In the genomic region with DNA sequence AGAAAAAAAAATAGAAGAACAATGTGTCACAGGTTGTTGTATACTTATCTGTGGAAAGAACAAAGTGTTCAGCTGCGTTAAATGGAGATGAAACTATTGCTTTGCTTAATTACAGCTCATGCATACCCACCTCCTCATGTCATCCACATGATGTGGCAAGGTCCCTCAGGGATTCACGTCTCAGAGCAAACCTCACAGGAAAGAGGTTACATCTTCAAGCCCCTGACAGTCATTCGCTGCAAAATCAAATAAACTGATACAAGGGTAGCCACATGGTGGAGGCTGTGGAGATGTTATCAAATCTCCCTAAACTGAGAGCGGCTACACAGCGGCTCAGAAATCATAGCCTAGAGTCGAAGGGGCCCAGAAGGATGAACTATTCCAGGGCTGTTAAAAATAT, we compare ENCODE assay signal across 32 cellular contexts. TPM values are rescaled to one million over a fixed set of nuclear protein-coding genes. Genes with fewer than 3 reads are reported as not detected.
A peak's percentile ranks its signal among the peaks of the same experiment; 100 is the strongest.
DNase-seq lines count a peak whose midpoint lies in the region; ATAC-seq and TF ChIP-seq lines count a peak whose summit lies in the region.
"Had no signal": no experiment of that assay in that cellular context is flagged by ENCODE, and none has a peak within 500 bp of the region (broad histone marks: within the 10 kb centered on the region; RNA-seq: fewer than 3 reads in every experiment).

No MANE protein-coding gene starts in this region.

- DNase-seq in BE2C, result peak; percentile 38
- DNase-seq in EH (ENCODE audit: low read depth), result peak; percentile 26
- DNase-seq in SK-N-DZ (ENCODE audit: low spot score), result peak; percentile 92
- no peak for DNase-seq in right cardiac atrium
- no peak for DNase-seq in T-helper 2 cell treated with Interferon-gamma antibody and Interleukin-4, amounts not matched to agents 5 μg/mL and 100 μg/mL, for 36 hours (ENCODE audit: low spot score)
- DNase-seq in natural killer cell treated with Interleukin-12 subunit alpha and Interleukin-12 subunit beta and Interleukin-15 and Interleukin-18, amount 100 ng/mL, for 72 hours (ENCODE audit: low spot score), result no peak
- no peak for DNase-seq in OCI-M1 (lab: John Stamatoyannopoulos, UW)
- no peak for DNase-seq in GM19238 (ENCODE audit: insufficient read length, low spot score)
- DNase-seq: activated CD4-positive, alpha-beta T cell treated with anti-CD3 and anti-CD28 coated beads, Interleukin-2, amount 50 U/mL, for 4 hours; activated CD4-positive, CD25-positive, alpha-beta regulatory T cell; activated CD8-positive, alpha-beta memory T cell treated with anti-CD3 and anti-CD28 coated beads, Interleukin-2, amount 10 ng/mL, durations not matched to agents 7 days and 5 days; activated T-cell treated with anti-CD3 and anti-CD28 coated beads, Interleukin-2, amount 50 U/mL, for 48 hours; C1 segment of cervical spinal cord; central memory CD4-positive, alpha-beta T cell; cortex of kidney; DMS153; effector memory CD8-positive, alpha-beta T cell; erythroblast; GDM1; glutamatergic neuron; left lung; NCI-H1092; NCI-H187; NCI-H226; NCI-H526 treated with DMSO at 0.1 percent for 48 hours; PC-9; posterior cingulate gyrus; T1000; trophoblast cell had no signal

- WGBS in right cardiac atrium, result 68% methylated on average over 6 of the region's 6 CpGs

- no peaks in the 10 kb centered on the region for H3K36me3 ChIP-seq in BE2C
- H3K36me3 ChIP-seq: left lung, neutrophil had no signal

- intact Hi-C loops in right cardiac atrium (cut with DNase I), result loop anchor here in 1 of 4 donors (10.0 kb wide), 1 partner anchor 69 kb away; no protein-coding TSS in a partner anchor

- H3K9me3 Mint-ChIP-seq in T-helper 2 cell treated with Interferon-gamma antibody and Interleukin-4, amounts not matched to agents 5 μg/mL and 100 μg/mL, for 36 hours, result no peaks in the 10 kb centered on the region
- no peaks in the 10 kb centered on the region for H3K9me3 Mint-ChIP-seq in natural killer cell treated with Interleukin-12 subunit alpha and Interleukin-12 subunit beta and Interleukin-15 and Interleukin-18, amount 100 ng/mL, for 72 hours
- H3K9me3 Mint-ChIP-seq: effector memory CD8-positive, alpha-beta T cell; stimulated activated effector memory CD8-positive, alpha-beta T cell treated with anti-CD3 and anti-CD28 coated beads, Interleukin-12 subunit alpha, Interleukin-12 subunit beta, amount 100 ng/mL, for 72 hours had no signal

- TF ChIP-seq CTCF in BE2C (IDR thresholded peaks at IDR 0.05; ENCODE audit: low read depth, low read length), result no peak

- no peaks in the 10 kb centered on the region for H3K9me3 ChIP-seq in BE2C
- H3K9me3 ChIP-seq in right cardiac atrium (ENCODE audit: control insufficient read depth, low read length), result no peaks in the 10 kb centered on the region
- H3K9me3 ChIP-seq: left lung, neutrophil had no signal

- H3K4me3 ChIP-seq in BE2C (ENCODE audit: low read depth, low read length), result no peak overlapping the region
- no peak overlapping the region for H3K4me3 ChIP-seq in right cardiac atrium (ENCODE audit: low read length)
- H3K4me3 ChIP-seq: left lung, PC-9 had no signal

- H3K27me3 Mint-ChIP-seq in T-helper 2 cell treated with Interferon-gamma antibody and Interleukin-4, amounts not matched to agents 5 μg/mL and 100 μg/mL, for 36 hours (ENCODE audit: low read depth), result no peaks in the 10 kb centered on the region
- H3K27me3 Mint-ChIP-seq in natural killer cell treated with Interleukin-12 subunit alpha and Interleukin-12 subunit beta and Interleukin-15 and Interleukin-18, amount 100 ng/mL, for 72 hours, result peaks cover 3 to 4% of the 10 kb centered on the region in 2 donors

- H3K4me1 Mint-ChIP-seq in T-helper 2 cell treated with Interferon-gamma antibody and Interleukin-4, amounts not matched to agents 5 μg/mL and 100 μg/mL, for 36 hours (ENCODE audit: low read depth), result no peaks in the 10 kb centered on the region
- H3K4me1 Mint-ChIP-seq in natural killer cell treated with Interleukin-12 subunit alpha and Interleukin-12 subunit beta and Interleukin-15 and Interleukin-18, amount 100 ng/mL, for 72 hours (ENCODE audit: low read depth in 2 of 2), result peaks cover 2% of the 10 kb centered on the region in 2 donors
- H3K4me1 Mint-ChIP-seq: activated CD8-positive, alpha-beta memory T cell treated with anti-CD3 and anti-CD28 coated beads, Interleukin-2, amount 10 ng/mL, durations not matched to agents 7 days and 5 days; stimulated activated effector memory CD8-positive, alpha-beta T cell treated with anti-CD3 and anti-CD28 coated beads, Interleukin-12 subunit alpha, Interleukin-12 subunit beta, amount 100 ng/mL, for 72 hours had no signal

- no peak for ATAC-seq in right cardiac atrium
- no peak for ATAC-seq in natural killer cell treated with Interleukin-12 subunit alpha and Interleukin-12 subunit beta and Interleukin-15 and Interleukin-18, amount 100 ng/mL, for 72 hours
- ATAC-seq: activated CD8-positive, alpha-beta memory T cell treated with anti-CD3 and anti-CD28 coated beads, Interleukin-2, amount 10 ng/mL, durations not matched to agents 7 days and 5 days; effector memory CD8-positive, alpha-beta T cell; HCT116; left lung; stimulated activated effector memory CD8-positive, alpha-beta T cell treated with anti-CD3 and anti-CD28 coated beads, Interleukin-12 subunit alpha, Interleukin-12 subunit beta, amount 100 ng/mL, for 72 hours had no signal

- H3K27me3 ChIP-seq in BE2C (no peaks in the 10 kb centered on the region), right cardiac atrium (ENCODE audit: control insufficient read depth, insufficient read depth) (no peaks in the 10 kb centered on the region)
- H3K27me3 ChIP-seq: left lung had no signal

- H3K27ac ChIP-seq in right cardiac atrium (ENCODE audit: low read length), result peak overlapping the region; percentile 92
- H3K27ac ChIP-seq: left lung, neutrophil, PC-9 had no signal

- no peak overlapping the region for H3K27ac Mint-ChIP-seq in T-helper 2 cell treated with Interferon-gamma antibody and Interleukin-4, amounts not matched to agents 5 μg/mL and 100 μg/mL, for 36 hours
- H3K27ac Mint-ChIP-seq in natural killer cell treated with Interleukin-12 subunit alpha and Interleukin-12 subunit beta and Interleukin-15 and Interleukin-18, amount 100 ng/mL, for 72 hours, result no peak overlapping the region
- H3K27ac Mint-ChIP-seq: activated CD8-positive, alpha-beta memory T cell treated with anti-CD3 and anti-CD28 coated beads, Interleukin-2, amount 10 ng/mL, durations not matched to agents 7 days and 5 days; effector memory CD8-positive, alpha-beta T cell; stimulated activated effector memory CD8-positive, alpha-beta T cell treated with anti-CD3 and anti-CD28 coated beads, Interleukin-12 subunit alpha, Interleukin-12 subunit beta, amount 100 ng/mL, for 72 hours had no signal

- no peaks in the 10 kb centered on the region for H3K36me3 Mint-ChIP-seq in T-helper 2 cell treated with Interferon-gamma antibody and Interleukin-4, amounts not matched to agents 5 μg/mL and 100 μg/mL, for 36 hours (ENCODE audit: low read depth)
- H3K36me3 Mint-ChIP-seq in natural killer cell treated with Interleukin-12 subunit alpha and Interleukin-12 subunit beta and Interleukin-15 and Interleukin-18, amount 100 ng/mL, for 72 hours, result no peaks in the 10 kb centered on the region
- H3K36me3 Mint-ChIP-seq: activated CD8-positive, alpha-beta memory T cell treated with anti-CD3 and anti-CD28 coated beads, Interleukin-2, amount 10 ng/mL, durations not matched to agents 7 days and 5 days; stimulated activated effector memory CD8-positive, alpha-beta T cell treated with anti-CD3 and anti-CD28 coated beads, Interleukin-12 subunit alpha, Interleukin-12 subunit beta, amount 100 ng/mL, for 72 hours had no signal

- H3K4me3 Mint-ChIP-seq in T-helper 2 cell treated with Interferon-gamma antibody and Interleukin-4, amounts not matched to agents 5 μg/mL and 100 μg/mL, for 36 hours, result no peak overlapping the region
- H3K4me3 Mint-ChIP-seq in natural killer cell treated with Interleukin-12 subunit alpha and Interleukin-12 subunit beta and Interleukin-15 and Interleukin-18, amount 100 ng/mL, for 72 hours, result no peak overlapping the region
- H3K4me3 Mint-ChIP-seq: activated CD8-positive, alpha-beta memory T cell treated with anti-CD3 and anti-CD28 coated beads, Interleukin-2, amount 10 ng/mL, durations not matched to agents 7 days and 5 days; effector memory CD8-positive, alpha-beta T cell; stimulated activated effector memory CD8-positive, alpha-beta T cell treated with anti-CD3 and anti-CD28 coated beads, Interleukin-12 subunit alpha, Interleukin-12 subunit beta, amount 100 ng/mL, for 72 hours had no signal

- peaks cover 16% of the 10 kb centered on the region for H3K4me1 ChIP-seq in BE2C
- H3K4me1 ChIP-seq in right cardiac atrium (ENCODE audit: control insufficient read depth, insufficient read depth, low read length), result peaks cover 4% of the 10 kb centered on the region
- H3K4me1 ChIP-seq: left lung had no signal

RNA-seq across cellular contexts. Expression of gene GINS3, which starts 21.1 kb away (rescaled TPM):
- 14.4 TPM for polyA plus RNA-seq in BE2C (2012; ENCODE audit: insufficient read depth, insufficient read length, low read depth)
- 32.9 and 35.8 TPM in 2 replicates for polyA plus RNA-seq in SK-N-DZ (2014; cell fraction: cytosol; rRNA removed)
- polyA plus RNA-seq in SK-N-DZ (2014; cell fraction: nucleus; rRNA removed), result 22.8 and 24.5 TPM in 2 replicates
- 1 to 10 TPM; 6.3 to 8.0 (median 6.7) TPM for total RNA-seq in right cardiac atrium
- polyA plus RNA-seq in right cardiac atrium, result 6.5 TPM
- total RNA-seq in natural killer cell treated with Interleukin-12 subunit alpha and Interleukin-12 subunit beta and Interleukin-15 and Interleukin-18, amount 100 ng/mL, for 72 hours, result 10 to 100 TPM; 11.8 to 21.6 TPM

Comparison
In these comparisons a context has a peak if more than half of its experiments do, and no peak if none do; other contexts are left out.
1. DNase-seq: peak in BE2C (single experiment), EH (single experiment) and SK-N-DZ (single experiment); none in right cardiac atrium (0 of 3), T-helper 2 cell treated with Interferon-gamma antibody and Interleukin-4, amounts not matched to agents 5 μg/mL and 100 μg/mL, for 36 hours (single experiment), natural killer cell treated with Interleukin-12 subunit alpha and Interleukin-12 subunit beta and Interleukin-15 and Interleukin-18, amount 100 ng/mL, for 72 hours (single experiment), OCI-M1 (single experiment) and GM19238 (single experiment).